Comparison of ENCODE assay signal across 28 cellular contexts in genomic region chr2:59882279-59882678, GRCh38.
"Had no signal": no experiment of that assay in that cellular context is flagged by ENCODE, and none has a peak within 500 bp of the region (broad histone marks: within the 10 kb centered on the region; RNA-seq: fewer than 3 reads in every experiment).

No MANE protein-coding gene starts in this region.

- H3K36me3 ChIP-seq: neural progenitor cell, ovary, right lobe of liver, sigmoid colon, stomach, thoracic aorta, thyroid gland, tibial nerve, upper lobe of left lung, vagina had no signal

- H3K27me3 Mint-ChIP-seq: progenitor cell of endocrine pancreas; stimulated activated naive B cell treated with anti-CD40 and anti-IgM and Interleukin-4, amounts not matched to agents 10 μg/mL and 1 μg/mL and 100 μg/mL, for 72 hours; stimulated activated naive CD8-positive, alpha-beta T cell treated with anti-CD3 and anti-CD28 coated beads, Interleukin-15, Interleukin-2, amounts not matched to agents 100 ng/mL and 50 ng/mL, for 24 hours had no signal

- DNase-seq: nephron progenitor cell; occipital lobe; ovary; posterior cingulate gyrus; psoas muscle; right cardiac atrium; right lobe of liver; sigmoid colon; small intestine; stimulated activated CD4-positive, alpha-beta T cell treated with anti-CD3 and anti-CD28 coated beads, Interleukin-15, amount 100 ng/mL, for 24 hours; stimulated activated CD4-positive, alpha-beta T cell treated with anti-CD3 and anti-CD28 coated beads, Interleukin-2, amount 100 ng/mL, for 24 hours; stimulated activated CD4-positive, alpha-beta T cell treated with anti-CD3 and anti-CD28 coated beads, Interleukin-2, amount 100 ng/mL, for 48 hours; stimulated activated CD4-positive, alpha-beta T cell treated with anti-CD3 and anti-CD28 coated beads, Interleukin-4, amount 100 ng/mL, for 24 hours; stimulated activated naive B cell treated with anti-CD40 and anti-IgM and Interleukin-4, amounts not matched to agents 10 μg/mL and 1 μg/mL and 100 μg/mL, for 72 hours; stimulated activated naive CD4-positive, alpha-beta T cell treated with Interleukin-2 at 50 U/mL for 16 hours; stomach; thyroid gland; trophoblast cell; upper lobe of left lung had no signal

- H3K27me3 ChIP-seq: neural progenitor cell, ovary, right lobe of liver, sigmoid colon, stomach, thyroid gland, tibial nerve, upper lobe of left lung, vagina had no signal

- H3K27ac ChIP-seq: neural progenitor cell, ovary, parathyroid adenoma, psoas muscle, right lobe of liver, sigmoid colon, stomach, thoracic aorta, thyroid gland, tibial nerve, upper lobe of left lung, vagina had no signal

- H3K4me1 Mint-ChIP-seq: stimulated activated effector memory CD8-positive, alpha-beta T cell treated with anti-CD3 and anti-CD28 coated beads, Interleukin-12 subunit alpha, Interleukin-12 subunit beta, amount 100 ng/mL, for 72 hours had no signal

- H3K4me3 Mint-ChIP-seq: natural killer cell treated with Interleukin-12 subunit alpha and Interleukin-12 subunit beta and Interleukin-15 and Interleukin-18, amount 100 ng/mL, for 72 hours; nephron progenitor cell; neural progenitor cell; stimulated activated effector memory CD8-positive, alpha-beta T cell treated with anti-CD3 and anti-CD28 coated beads, Interleukin-12 subunit alpha, Interleukin-12 subunit beta, amount 100 ng/mL, for 72 hours; stimulated activated naive B cell treated with anti-CD40 and anti-IgM and Interleukin-4, amounts not matched to agents 10 μg/mL and 1 μg/mL and 100 μg/mL, for 72 hours; stimulated activated naive CD8-positive, alpha-beta T cell treated with anti-CD3 and anti-CD28 coated beads, Interleukin-15, Interleukin-2, amounts not matched to agents 100 ng/mL and 50 ng/mL, for 24 hours had no signal

- H3K27ac Mint-ChIP-seq: natural killer cell treated with Interleukin-12 subunit alpha and Interleukin-12 subunit beta and Interleukin-15 and Interleukin-18, amount 100 ng/mL, for 72 hours; nephron progenitor cell; neural progenitor cell; progenitor cell of endocrine pancreas; stimulated activated effector memory CD8-positive, alpha-beta T cell treated with anti-CD3 and anti-CD28 coated beads, Interleukin-12 subunit alpha, Interleukin-12 subunit beta, amount 100 ng/mL, for 72 hours; stimulated activated naive B cell treated with anti-CD40 and anti-IgM and Interleukin-4, amounts not matched to agents 10 μg/mL and 1 μg/mL and 100 μg/mL, for 72 hours; stimulated activated naive CD8-positive, alpha-beta T cell treated with anti-CD3 and anti-CD28 coated beads, Interleukin-15, Interleukin-2, amounts not matched to agents 100 ng/mL and 50 ng/mL, for 24 hours had no signal

- H3K4me3 ChIP-seq: neural progenitor cell, ovary, psoas muscle, right lobe of liver, sigmoid colon, stomach, thoracic aorta, thyroid gland, tibial nerve, upper lobe of left lung, vagina had no signal

- H3K36me3 Mint-ChIP-seq: natural killer cell treated with Interleukin-12 subunit alpha and Interleukin-12 subunit beta and Interleukin-15 and Interleukin-18, amount 100 ng/mL, for 72 hours; neural progenitor cell; stimulated activated effector memory CD8-positive, alpha-beta T cell treated with anti-CD3 and anti-CD28 coated beads, Interleukin-12 subunit alpha, Interleukin-12 subunit beta, amount 100 ng/mL, for 72 hours; stimulated activated naive B cell treated with anti-CD40 and anti-IgM and Interleukin-4, amounts not matched to agents 10 μg/mL and 1 μg/mL and 100 μg/mL, for 72 hours had no signal

- H3K9me3 Mint-ChIP-seq: natural killer cell treated with Interleukin-12 subunit alpha and Interleukin-12 subunit beta and Interleukin-15 and Interleukin-18, amount 100 ng/mL, for 72 hours; nephron progenitor cell; neural progenitor cell; stimulated activated effector memory CD8-positive, alpha-beta T cell treated with anti-CD3 and anti-CD28 coated beads, Interleukin-12 subunit alpha, Interleukin-12 subunit beta, amount 100 ng/mL, for 72 hours; stimulated activated naive B cell treated with anti-CD40 and anti-IgM and Interleukin-4, amounts not matched to agents 10 μg/mL and 1 μg/mL and 100 μg/mL, for 72 hours; stimulated activated naive CD8-positive, alpha-beta T cell treated with anti-CD3 and anti-CD28 coated beads, Interleukin-15, Interleukin-2, amounts not matched to agents 100 ng/mL and 50 ng/mL, for 24 hours had no signal

- H3K4me1 ChIP-seq: neural progenitor cell, parathyroid adenoma, psoas muscle, right lobe of liver, stomach, tibial nerve, upper lobe of left lung, vagina had no signal

- H3K9me3 ChIP-seq: ovary, psoas muscle, right lobe of liver, sigmoid colon, stomach, thoracic aorta, thyroid gland, tibial nerve, upper lobe of left lung, vagina had no signal
